In the genomic region with DNA sequence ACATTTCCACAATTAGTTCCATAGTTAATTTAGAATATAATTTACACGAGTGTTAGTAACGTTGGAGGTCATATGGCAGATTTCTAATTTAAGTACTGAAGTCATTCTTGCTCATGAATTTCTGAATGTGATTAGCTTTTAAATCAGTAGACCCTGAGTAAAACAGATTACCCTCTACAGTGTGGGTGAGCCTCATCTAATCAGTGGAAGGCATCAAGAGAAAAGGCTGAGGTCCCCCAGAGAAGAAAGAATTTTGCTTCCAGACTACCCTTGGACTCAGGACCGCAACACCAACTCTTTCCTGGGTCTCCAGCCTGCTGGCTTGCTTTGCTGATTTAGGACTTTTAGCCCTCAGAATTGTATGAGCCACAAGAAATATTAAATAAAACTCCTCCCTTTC, we compare ENCODE assay signal across 9 cellular contexts.
"Had no signal": no experiment of that assay in that cellular context is flagged by ENCODE, and none has a peak within 500 bp of the region (broad histone marks: within the 10 kb centered on the region; RNA-seq: fewer than 3 reads in every experiment).

No MANE protein-coding gene starts in this region.

- H3K9me3 ChIP-seq: HAP-1 had no signal

- H3K4me3 ChIP-seq: GM23248, HAP-1 had no signal

- DNase-seq: GM23248, H7, IMR-90, Karpas-422, KBM-7 had no signal

- H3K9ac ChIP-seq: GM23248, KMS-11 had no signal

- H3K36me3 ChIP-seq: HAP-1 had no signal

- FAIRE-seq: HTR-8/SVneo had no signal

- H3K27ac ChIP-seq: GM23248, KMS-11 had no signal

- H3K4me2 ChIP-seq: KMS-11 had no signal

- H2AFZ ChIP-seq: GM23248 had no signal

- ATAC-seq: HCT116 had no signal
